In the genomic region with DNA sequence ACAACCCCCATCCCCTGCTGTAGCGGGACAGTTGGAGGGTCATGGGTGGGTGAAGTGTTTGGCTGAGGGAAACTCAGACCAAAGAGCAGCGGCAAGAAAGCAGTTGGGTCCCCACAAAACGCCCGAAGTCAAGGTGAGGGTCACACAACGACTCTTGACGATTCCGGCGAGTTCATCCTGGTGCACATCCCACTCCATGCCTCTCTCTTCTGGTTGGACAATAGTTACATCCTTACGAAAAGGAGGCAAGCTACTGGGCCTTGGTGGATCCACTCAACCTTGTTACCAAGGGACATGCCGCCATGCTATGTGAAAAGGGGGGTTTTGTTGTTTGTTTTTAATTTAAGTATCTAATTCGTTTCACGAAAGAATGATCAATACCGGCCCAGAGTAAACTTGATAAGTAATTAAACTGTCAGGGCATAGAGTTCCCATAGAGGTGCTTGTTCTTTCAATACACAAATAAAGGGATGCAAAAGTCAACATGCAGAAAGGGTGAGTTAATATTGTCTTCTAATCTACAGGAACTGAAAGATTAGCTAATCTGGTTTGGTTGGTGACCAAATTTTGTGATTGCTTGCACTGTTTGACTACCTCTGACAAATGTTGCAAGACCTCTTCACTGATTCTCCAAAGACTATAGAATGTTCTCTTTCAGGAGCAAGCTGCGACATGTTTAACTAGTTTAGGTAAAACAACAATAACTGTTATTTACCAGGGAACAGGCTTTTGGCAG, we compare ENCODE assay signal across 8 cellular contexts. TPM values are rescaled to one million over a fixed set of nuclear protein-coding genes. Genes with fewer than 3 reads are reported as not detected.
DNase-seq lines count a peak whose midpoint lies in the region; ATAC-seq and TF ChIP-seq lines count a peak whose summit lies in the region.

No MANE protein-coding gene starts in this region.

- no peaks in the 10 kb centered on the region for H3K9me3 ChIP-seq in smooth muscle cell (replicated peaks; ENCODE audit: low read depth)

- peak overlapping the region; percentile 87 for H3K9ac ChIP-seq in smooth muscle cell (ENCODE audit: low read depth)

- peak overlapping the region; percentile 94 for H3K27ac Mint-ChIP-seq in activated CD8-positive, alpha-beta memory T cell treated with anti-CD3 and anti-CD28 coated beads, Interleukin-2, amount 10 ng/mL, durations not matched to agents 7 days and 5 days
- peak overlapping the region; percentile 92 to 100 (median 98) for H3K27ac Mint-ChIP-seq in brain

- peak overlapping the region; percentile 74 for H2AFZ ChIP-seq in smooth muscle cell (ENCODE audit: low read depth)

- H3K27me3 ChIP-seq in smooth muscle cell (ENCODE audit: low read depth): no peaks in the 10 kb centered on the region

- H3K4me1 Mint-ChIP-seq in activated CD8-positive, alpha-beta memory T cell treated with anti-CD3 and anti-CD28 coated beads, Interleukin-2, amount 10 ng/mL, durations not matched to agents 7 days and 5 days: peaks cover 43% of the 10 kb centered on the region
- H3K4me1 Mint-ChIP-seq in brain: peaks cover 68% of the 10 kb centered on the region

- peaks cover 76% of the 10 kb centered on the region for H3K79me2 ChIP-seq in smooth muscle cell (ENCODE audit: low read depth)

- 17% methylated on average over 14 of the region's 14 CpGs for WGBS in smooth muscle cell (ENCODE audit: low lambda C conversion rate)

- H3K27me3 Mint-ChIP-seq in activated CD8-positive, alpha-beta memory T cell treated with anti-CD3 and anti-CD28 coated beads, Interleukin-2, amount 10 ng/mL, durations not matched to agents 7 days and 5 days: no peaks in the 10 kb centered on the region
- peaks cover 8% of the 10 kb centered on the region for H3K27me3 Mint-ChIP-seq in brain

- peaks cover 24% of the 10 kb centered on the region for H3K4me1 ChIP-seq in smooth muscle cell (ENCODE audit: low read depth)

- DNase-seq in activated CD8-positive, alpha-beta memory T cell treated with anti-CD3 and anti-CD28 coated beads, Interleukin-2, amount 10 ng/mL, durations not matched to agents 7 days and 5 days: no peak
- DNase-seq in activated CD8-positive, alpha-beta memory T cell treated with anti-CD3 and anti-CD28 coated beads for 24 hours: no peak
- DNase-seq in NCI-H69 (lab: John Stamatoyannopoulos, UW) (peak; percentile 69), iris pigment epithelial cell (ENCODE audit: low read depth) (peak; percentile 36), smooth muscle cell (lab: John Stamatoyannopoulos, UW; ENCODE audit: unreplicated experiment) (no peak), NCI-H446 treated with DMSO at 0.1 percent for 48 hours (lab: John Stamatoyannopoulos, UW) (no peak)

- H3K27ac ChIP-seq in smooth muscle cell (ENCODE audit: low read depth): peak overlapping the region; percentile 81

- no peaks in the 10 kb centered on the region for H3F3A ChIP-seq in smooth muscle cell (ENCODE audit: low read depth)

- H3K4me3 ChIP-seq in smooth muscle cell: peak overlapping the region; percentile 69

- TF ChIP-seq CTCF in brain (conservative IDR thresholded peaks at IDR 0.05): no peak
- TF ChIP-seq CTCF in smooth muscle cell (IDR thresholded peaks at IDR 0.05; ENCODE audit: borderline replicate concordance, insufficient read depth, poor library complexity, severe bottlenecking): no peak

- peaks cover 34% of the 10 kb centered on the region for H3K36me3 Mint-ChIP-seq in activated CD8-positive, alpha-beta memory T cell treated with anti-CD3 and anti-CD28 coated beads, Interleukin-2, amount 10 ng/mL, durations not matched to agents 7 days and 5 days
- H3K36me3 Mint-ChIP-seq in brain: peaks cover 40% of the 10 kb centered on the region

- H3K36me3 ChIP-seq in smooth muscle cell (ENCODE audit: low read depth): peaks cover 10% of the 10 kb centered on the region

- no peak for ATAC-seq in activated CD8-positive, alpha-beta memory T cell treated with anti-CD3 and anti-CD28 coated beads, Interleukin-2, amount 10 ng/mL, durations not matched to agents 7 days and 5 days
- ATAC-seq in GM18867 (IDR thresholded peaks at IDR 0.05; ENCODE audit: unreplicated experiment): no peak

- peak overlapping the region; percentile 86 for H3K4me2 ChIP-seq in smooth muscle cell

- peaks cover 6% of the 10 kb centered on the region for H4K20me1 ChIP-seq in smooth muscle cell (ENCODE audit: low read depth)

- CTCF ChIA-PET in activated CD8-positive, alpha-beta memory T cell treated with anti-CD3 and anti-CD28 coated beads, Interleukin-2, amount 10 ng/mL, durations not matched to agents 7 days and 5 days (lab: Charles Lee): no interaction called here

- no peaks in the 10 kb centered on the region for H3K9me3 Mint-ChIP-seq in activated CD8-positive, alpha-beta memory T cell treated with anti-CD3 and anti-CD28 coated beads, Interleukin-2, amount 10 ng/mL, durations not matched to agents 7 days and 5 days (ENCODE audit: low read depth)
- peaks cover 0 to 3% (median 1%) of the 10 kb centered on the region in 5 experiments for H3K9me3 Mint-ChIP-seq in brain

- H3K4me3 Mint-ChIP-seq in activated CD8-positive, alpha-beta memory T cell treated with anti-CD3 and anti-CD28 coated beads, Interleukin-2, amount 10 ng/mL, durations not matched to agents 7 days and 5 days: peak overlapping the region; percentile 92
- peak overlapping the region; percentile 89 to 98 (median 94) for H3K4me3 Mint-ChIP-seq in brain

RNA-seq across cellular contexts. Expression of gene SMIM15, which starts 0.7 kb away (rescaled TPM):
- 10 to 100 TPM; 50.0 to 59.6 TPM for total RNA-seq in activated CD8-positive, alpha-beta memory T cell treated with anti-CD3 and anti-CD28 coated beads, Interleukin-2, amount 10 ng/mL, durations not matched to agents 7 days and 5 days
- polyA plus RNA-seq in brain (ENCODE audit: insufficient read depth, low read depth, low replicate concordance) (23.1 TPM), smooth muscle cell (46.5 and 51.4 TPM in 2 replicates)
- 47.5 and 52.2 TPM in 2 replicates for total RNA-seq in smooth muscle cell

Comparison
In these comparisons a context has a peak if more than half of its experiments do, and no peak if none do; other contexts are left out.
1. DNase-seq: peak in NCI-H69 (single experiment) and iris pigment epithelial cell (single experiment); none in activated CD8-positive, alpha-beta memory T cell treated with anti-CD3 and anti-CD28 coated beads, Interleukin-2, amount 10 ng/mL, durations not matched to agents 7 days and 5 days (single experiment), activated CD8-positive, alpha-beta memory T cell treated with anti-CD3 and anti-CD28 coated beads for 24 hours (single experiment), smooth muscle cell (single experiment) and NCI-H446 treated with DMSO at 0.1 percent for 48 hours (single experiment).